Comparison of ENCODE assay signal across 16 cellular contexts in the genomic region with DNA sequence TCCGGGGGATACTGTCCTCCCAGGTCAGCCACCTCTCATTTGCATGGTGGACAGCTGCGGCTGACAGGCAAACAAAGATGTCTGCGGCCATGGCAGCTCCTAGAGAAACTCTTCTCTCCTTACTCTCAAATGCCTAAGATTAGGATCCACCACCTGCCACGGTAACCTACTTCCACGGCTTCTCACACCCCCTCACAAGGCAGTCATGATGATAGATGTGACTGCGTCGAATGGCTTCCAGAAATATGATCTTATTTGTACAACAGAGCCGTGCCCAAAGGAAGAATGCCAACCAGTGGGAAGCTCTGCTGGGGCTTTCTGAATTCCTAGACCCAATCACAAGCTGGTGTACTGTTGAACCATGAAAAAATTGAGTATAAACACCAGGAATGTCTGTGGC.
DNase-seq lines count a peak whose midpoint lies in the region; ATAC-seq and TF ChIP-seq lines count a peak whose summit lies in the region.
"Had no signal": no experiment of that assay in that cellular context is flagged by ENCODE, and none has a peak within 500 bp of the region (broad histone marks: within the 10 kb centered on the region; RNA-seq: fewer than 3 reads in every experiment).

No MANE protein-coding gene starts in this region.

- H3K27me3 Mint-ChIP-seq in type B pancreatic cell (no peaks in the 10 kb centered on the region), Calu3 (ENCODE audit: unreplicated experiment) (no peaks in the 10 kb centered on the region)
- peaks cover 4% of the 10 kb centered on the region for H3K27me3 Mint-ChIP-seq in activated T-helper 17 cell treated with anti-CD3 and anti-CD28 coated beads, Interleukin-2, amount 50 U/mL, for 72 hours
- H3K27me3 Mint-ChIP-seq: IgD-negative memory B cell had no signal

- intact Hi-C loops in Calu3 (cut with micrococcal nuclease; ENCODE audit: unreplicated experiment): no loop called here

- DNase-seq in NCI-H748 (lab: John Stamatoyannopoulos, UW; ENCODE audit: unreplicated experiment) (peak; percentile 39), NCI-H748 treated with DMSO at 0.1 percent for 48 hours (lab: John Stamatoyannopoulos, UW) (no peak), SHP77 (lab: John Stamatoyannopoulos, UW) (peak; percentile 46 to 58), left kidney (ENCODE audit: low read depth, low spot score) (peak; percentile 86), type B pancreatic cell (ENCODE audit: extremely low spot score, unreplicated experiment) (no peak), Calu3 (no peak), GM13976 (ENCODE audit: low spot score) (no peak)
- DNase-seq: C1 segment of cervical spinal cord, DMS53, GM23248, NCI-H1092, NCI-H345, SIG-M5 had no signal

- BruUV-seq in Calu3 (replicated peaks; lab: Mats Ljungman, UMichigan): no TSS peak

- H3K4me1 Mint-ChIP-seq in type B pancreatic cell (ENCODE audit: unreplicated experiment): peaks cover 12% of the 10 kb centered on the region
- no peaks in the 10 kb centered on the region for H3K4me1 Mint-ChIP-seq in activated T-helper 17 cell treated with anti-CD3 and anti-CD28 coated beads, Interleukin-2, amount 50 U/mL, for 72 hours
- H3K4me1 Mint-ChIP-seq in Calu3 (ENCODE audit: low read depth, unreplicated experiment): no peaks in the 10 kb centered on the region

- no peaks in the 10 kb centered on the region for H3K9me3 Mint-ChIP-seq in type B pancreatic cell
- H3K9me3 Mint-ChIP-seq in activated T-helper 17 cell treated with anti-CD3 and anti-CD28 coated beads, Interleukin-2, amount 50 U/mL, for 72 hours: no peaks in the 10 kb centered on the region
- no peaks in the 10 kb centered on the region for H3K9me3 Mint-ChIP-seq in Calu3 (ENCODE audit: low read depth, unreplicated experiment)
- H3K9me3 Mint-ChIP-seq: IgD-negative memory B cell had no signal

- CTCF ChIA-PET in Calu3 (lab: Charles Lee): no interaction called here

- H3K36me3 Mint-ChIP-seq in type B pancreatic cell: peaks cover 22% of the 10 kb centered on the region
- no peaks in the 10 kb centered on the region for H3K36me3 Mint-ChIP-seq in activated T-helper 17 cell treated with anti-CD3 and anti-CD28 coated beads, Interleukin-2, amount 50 U/mL, for 72 hours (ENCODE audit: low read depth)
- H3K36me3 Mint-ChIP-seq in Calu3 (ENCODE audit: insufficient read depth, unreplicated experiment): peaks cover 8% of the 10 kb centered on the region

- in situ Hi-C loops in GM13976 (cut with MboI; ENCODE audit: low sequenced_read_pairs, unreplicated experiment): no loop called here

- no peak for TF ChIP-seq CTCF in type B pancreatic cell (conservative IDR thresholded peaks at IDR 0.05)
- no peak for TF ChIP-seq CTCF in Calu3 (IDR thresholded peaks at IDR 0.05; ENCODE audit: unreplicated experiment)
- TF ChIP-seq CTCF in GM13976 (IDR thresholded peaks at IDR 0.05; ENCODE audit: borderline replicate concordance, control extremely low read depth, extremely low read depth, insufficient read depth, missing control alignments): no peak

- H3K27ac Mint-ChIP-seq in type B pancreatic cell: peak overlapping the region; percentile 40
- H3K27ac Mint-ChIP-seq in activated T-helper 17 cell treated with anti-CD3 and anti-CD28 coated beads, Interleukin-2, amount 50 U/mL, for 72 hours: no peak overlapping the region
- H3K27ac Mint-ChIP-seq in Calu3 (ENCODE audit: unreplicated experiment): no peak overlapping the region
- H3K27ac Mint-ChIP-seq: IgD-negative memory B cell had no signal

- no peak for ATAC-seq in activated T-helper 17 cell treated with anti-CD3 and anti-CD28 coated beads, Interleukin-2, amount 50 U/mL, for 72 hours (replicated peaks)
- ATAC-seq: GM12878 had no signal

- H3K4me3 Mint-ChIP-seq in type B pancreatic cell (peak overlapping the region; percentile 16), Calu3 (ENCODE audit: low read depth, unreplicated experiment) (no peak overlapping the region)
- H3K4me3 Mint-ChIP-seq in activated T-helper 17 cell treated with anti-CD3 and anti-CD28 coated beads, Interleukin-2, amount 50 U/mL, for 72 hours: no peak overlapping the region
- H3K4me3 Mint-ChIP-seq: IgD-negative memory B cell had no signal

Comparison
In these comparisons a context has a peak if more than half of its experiments do, and no peak if none do; other contexts are left out.
1. DNase-seq: peak in NCI-H748 (single experiment), SHP77 (2 of 2) and left kidney (single experiment); none in NCI-H748 treated with DMSO at 0.1 percent for 48 hours (single experiment), type B pancreatic cell (single experiment), Calu3 (single experiment) and GM13976 (single experiment).